ENCODE assay signal across 1 cellular context in genomic region chr4:76234679-76235044, GRCh38.
TF ChIP-seq lines count a peak whose summit lies in the region.

No MANE protein-coding gene starts in this region.

TF ChIP-seq in GM23338, 12 proteins besides CTCF, POLR2A, EP300 and RAD21 (continued from another document):
- TF ChIP-seq ETS1 (IDR thresholded peaks at IDR 0.05) (no peak), ZNF114 (CRISPR knock-in tag; IDR thresholded peaks at IDR 0.05) (no peak), ZNF462 (CRISPR knock-in tag; IDR thresholded peaks at IDR 0.05) (no peak), ZNF331 (CRISPR knock-in tag; IDR thresholded peaks at IDR 0.05; ENCODE audit: low read depth) (no peak), NANOG (IDR thresholded peaks at IDR 0.05; ENCODE audit: borderline replicate concordance) (no peak), POLR2AphosphoS5 (IDR thresholded peaks at IDR 0.05; ENCODE audit: low read depth) (no peak)
- TF ChIP-seq, protein P1, sequence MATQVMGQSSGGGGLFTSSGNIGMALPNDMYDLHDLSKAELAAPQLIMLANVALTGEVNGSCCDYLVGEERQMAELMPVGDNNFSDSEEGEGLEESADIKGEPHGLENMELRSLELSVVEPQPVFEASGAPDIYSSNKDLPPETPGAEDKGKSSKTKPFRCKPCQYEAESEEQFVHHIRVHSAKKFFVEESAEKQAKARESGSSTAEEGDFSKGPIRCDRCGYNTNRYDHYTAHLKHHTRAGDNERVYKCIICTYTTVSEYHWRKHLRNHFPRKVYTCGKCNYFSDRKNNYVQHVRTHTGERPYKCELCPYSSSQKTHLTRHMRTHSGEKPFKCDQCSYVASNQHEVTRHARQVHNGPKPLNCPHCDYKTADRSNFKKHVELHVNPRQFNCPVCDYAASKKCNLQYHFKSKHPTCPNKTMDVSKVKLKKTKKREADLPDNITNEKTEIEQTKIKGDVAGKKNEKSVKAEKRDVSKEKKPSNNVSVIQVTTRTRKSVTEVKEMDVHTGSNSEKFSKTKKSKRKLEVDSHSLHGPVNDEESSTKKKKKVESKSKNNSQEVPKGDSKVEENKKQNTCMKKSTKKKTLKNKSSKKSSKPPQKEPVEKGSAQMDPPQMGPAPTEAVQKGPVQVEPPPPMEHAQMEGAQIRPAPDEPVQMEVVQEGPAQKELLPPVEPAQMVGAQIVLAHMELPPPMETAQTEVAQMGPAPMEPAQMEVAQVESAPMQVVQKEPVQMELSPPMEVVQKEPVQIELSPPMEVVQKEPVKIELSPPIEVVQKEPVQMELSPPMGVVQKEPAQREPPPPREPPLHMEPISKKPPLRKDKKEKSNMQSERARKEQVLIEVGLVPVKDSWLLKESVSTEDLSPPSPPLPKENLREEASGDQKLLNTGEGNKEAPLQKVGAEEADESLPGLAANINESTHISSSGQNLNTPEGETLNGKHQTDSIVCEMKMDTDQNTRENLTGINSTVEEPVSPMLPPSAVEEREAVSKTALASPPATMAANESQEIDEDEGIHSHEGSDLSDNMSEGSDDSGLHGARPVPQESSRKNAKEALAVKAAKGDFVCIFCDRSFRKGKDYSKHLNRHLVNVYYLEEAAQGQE (IDR thresholded peaks at IDR 0.05; ENCODE audit: unreplicated experiment): no peak
